ENCODE assay signal across 7 cellular contexts in the genomic region with DNA sequence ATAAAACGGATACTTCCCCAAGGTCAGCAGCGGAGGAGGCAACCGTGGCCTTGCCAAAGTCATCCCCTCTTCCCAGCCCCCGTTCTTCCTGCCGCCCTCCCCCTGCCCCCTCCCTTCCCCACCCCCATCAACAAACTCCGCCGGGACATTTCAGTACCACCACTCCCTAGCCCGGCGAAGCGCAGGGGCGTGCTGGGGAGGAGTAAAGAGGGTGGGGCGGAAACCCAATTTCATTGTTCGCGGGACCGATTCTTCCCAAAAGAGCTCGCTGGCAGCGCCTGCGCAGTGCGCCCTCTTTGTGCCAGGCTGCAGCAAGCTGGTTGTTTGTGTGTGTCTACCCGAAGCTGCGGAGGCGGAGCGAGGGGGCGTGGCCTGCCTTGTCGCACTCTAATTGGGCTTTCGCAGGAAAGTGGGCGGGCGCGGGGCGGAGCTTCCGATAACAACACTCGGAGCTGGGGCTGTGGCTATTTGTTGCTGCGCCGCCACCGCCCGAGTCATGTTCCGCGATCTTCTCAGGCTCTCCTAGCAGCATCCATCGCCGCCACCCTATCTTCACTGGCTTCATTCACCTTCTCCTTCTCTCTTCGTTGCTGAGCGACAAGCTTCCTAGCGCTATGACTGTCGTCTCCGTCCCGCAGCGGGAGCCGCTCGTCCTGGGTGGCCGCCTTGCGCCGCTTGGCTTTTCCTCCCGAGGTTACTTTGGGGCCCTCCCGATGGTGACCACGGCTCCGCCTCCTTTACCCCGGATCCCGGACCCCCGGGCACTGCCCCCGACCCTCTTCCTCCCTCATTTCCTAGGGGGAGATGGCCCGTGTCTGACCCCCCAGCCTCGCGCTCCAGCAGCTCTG. TPM values are rescaled to one million over a fixed set of nuclear protein-coding genes. Genes with fewer than 3 reads are reported as not detected.
DNase-seq lines count a peak whose midpoint lies in the region; ATAC-seq, FAIRE-seq and TF ChIP-seq lines count a peak whose summit lies in the region.

A gene (plus strand): TSS at position 471 of the 848 bp plus-strand sequence. CDS start 144 bp downstream, at position 615.

- FAIRE-seq in GM18507 (lab: Jason Lieb, UNC), result peak; percentile 98

- in situ Hi-C loops in astrocyte of the cerebellum (cut with HindIII; ENCODE audit: low sequenced_read_pairs), result no loop called here

- H3K4me3 ChIP-seq in astrocyte of the cerebellum (ENCODE audit: low read depth, low read length), result peak within 1 kb of the TSS; percentile 93

- TF ChIP-seq CTCF in astrocyte of the cerebellum (IDR thresholded peaks at IDR 0.05; ENCODE audit: low read depth, low read length, missing control alignments), result no peak

- peak; percentile 63 for ATAC-seq in HG02981 (IDR thresholded peaks at IDR 0.05; ENCODE audit: unreplicated experiment)

- DNase-seq in GM18507 (ENCODE audit: extremely low spot score, insufficient read length, low read depth) (peak; percentile 96), NCI-H2029 treated with DMSO at 0.1 percent for 48 hours (lab: John Stamatoyannopoulos, UW) (peak; percentile 84), T-helper 9 cell (peak; percentile 100), astrocyte of the cerebellum (ENCODE audit: low read depth) (peak; percentile 98), hepatic stellate cell (ENCODE audit: low spot score) (peak; percentile 95), renal cortical epithelial cell (ENCODE audit: low read depth) (peak; percentile 98)

RNA-seq across cellular contexts. Expression of the gene that starts here (rescaled TPM):
- 35.3 and 110 TPM in 2 replicates for total RNA-seq in renal cortical epithelial cell

Comparison
In these comparisons a context has a peak if more than half of its experiments do, and no peak if none do; other contexts are left out.
1. Peak in every context shown above with its lines: DNase-seq, ATAC-seq and H3K4me3 ChIP-seq.